In genomic region chr1:905071-905749, GRCh38 we compare ENCODE assay signal across 8 cellular contexts. TPM values are rescaled to one million over a fixed set of nuclear protein-coding genes. Genes with fewer than 3 reads are reported as not detected.
DNase-seq lines count a peak whose midpoint lies in the region; ATAC-seq and TF ChIP-seq lines count a peak whose summit lies in the region.

No MANE protein-coding gene starts in this region.

- peak in 1 of 3 donors; percentile 18 for DNase-seq in CD4-positive, CD25-positive, alpha-beta regulatory T cell
- peak; percentile 46 for DNase-seq in activated naive CD4-positive, alpha-beta T cell treated with anti-CD3 and anti-CD28 coated beads, Interleukin-2, amount 10 ng/mL, durations not matched to agents 7 days and 5 days
- DNase-seq in right cardiac atrium (peak; percentile 81 to 92 (median 92)), smooth muscle cell (lab: John Stamatoyannopoulos, UW; ENCODE audit: unreplicated experiment) (no peak), putamen (ENCODE audit: low spot score) (no peak), SW480 (ENCODE audit: low spot score) (no peak)

- peaks cover 3% of the 10 kb centered on the region for H3K27me3 ChIP-seq in CD4-positive, CD25-positive, alpha-beta regulatory T cell (ENCODE audit: control insufficient read depth, insufficient read depth, low read length)
- H3K27me3 ChIP-seq in right cardiac atrium (ENCODE audit: control insufficient read depth, insufficient read depth) (no peaks in the 10 kb centered on the region), smooth muscle cell (ENCODE audit: low read depth) (no peaks in the 10 kb centered on the region)

- no peaks in the 10 kb centered on the region for H3K9me3 ChIP-seq in CD4-positive, CD25-positive, alpha-beta regulatory T cell (ENCODE audit: control insufficient read depth in 2 of 2, low read length in 2 of 2)
- H3K9me3 ChIP-seq in right cardiac atrium (ENCODE audit: control insufficient read depth, low read length), result no peaks in the 10 kb centered on the region
- H3K9me3 ChIP-seq in smooth muscle cell (replicated peaks; ENCODE audit: low read depth), result no peaks in the 10 kb centered on the region

- no peaks in the 10 kb centered on the region for H3K36me3 Mint-ChIP-seq in CD4-positive, CD25-positive, alpha-beta regulatory T cell
- no peaks in the 10 kb centered on the region for H3K36me3 Mint-ChIP-seq in activated naive CD4-positive, alpha-beta T cell treated with anti-CD3 and anti-CD28 coated beads, Interleukin-2, amount 10 ng/mL, durations not matched to agents 7 days and 5 days

- peaks cover 10% of the 10 kb centered on the region for H3K4me1 ChIP-seq in CD4-positive, CD25-positive, alpha-beta regulatory T cell (ENCODE audit: control insufficient read depth, insufficient read depth, low read length, poor library complexity, severe bottlenecking)
- H3K4me1 ChIP-seq in right cardiac atrium (ENCODE audit: control insufficient read depth, insufficient read depth, low read length), result peaks cover 4% of the 10 kb centered on the region
- no peaks in the 10 kb centered on the region for H3K4me1 ChIP-seq in smooth muscle cell (ENCODE audit: low read depth)

- H2AFZ ChIP-seq in smooth muscle cell (ENCODE audit: low read depth), result peak overlapping the region; percentile 93

- no peak overlapping the region for H3K27ac Mint-ChIP-seq in CD4-positive, CD25-positive, alpha-beta regulatory T cell
- H3K27ac Mint-ChIP-seq in activated naive CD4-positive, alpha-beta T cell treated with anti-CD3 and anti-CD28 coated beads, Interleukin-2, amount 10 ng/mL, durations not matched to agents 7 days and 5 days, result no peak overlapping the region

- H3K27me3 Mint-ChIP-seq in CD4-positive, CD25-positive, alpha-beta regulatory T cell, result peaks cover 47% of the 10 kb centered on the region
- peaks cover 71% of the 10 kb centered on the region for H3K27me3 Mint-ChIP-seq in activated naive CD4-positive, alpha-beta T cell treated with anti-CD3 and anti-CD28 coated beads, Interleukin-2, amount 10 ng/mL, durations not matched to agents 7 days and 5 days

- H3K4me3 ChIP-seq in CD4-positive, CD25-positive, alpha-beta regulatory T cell (ENCODE audit: low read depth, low read length), result no peak overlapping the region
- H3K4me3 ChIP-seq in right cardiac atrium (ENCODE audit: low read length) (peak overlapping the region; percentile 21), smooth muscle cell (peak overlapping the region; percentile 57)

- peaks cover 8% of the 10 kb centered on the region for H3F3A ChIP-seq in smooth muscle cell (ENCODE audit: low read depth)

- TF ChIP-seq CTCF in smooth muscle cell (IDR thresholded peaks at IDR 0.05; ENCODE audit: borderline replicate concordance, insufficient read depth, poor library complexity, severe bottlenecking), result no peak

- CTCF ChIA-PET in activated naive CD4-positive, alpha-beta T cell treated with anti-CD3 and anti-CD28 coated beads, Interleukin-2, amount 10 ng/mL, durations not matched to agents 7 days and 5 days (lab: Charles Lee), result interaction anchor here (1.2 to 3.0 kb wide), 3 partner anchors 15 to 70 kb away, joined by 3 to 17 read pairs (median 5); no protein-coding TSS in a partner anchor

- peak overlapping the region; percentile 88 for H3K4me2 ChIP-seq in smooth muscle cell

- peaks cover 0 to 15% (median 1%) of the 10 kb centered on the region in 4 donors for H3K4me1 Mint-ChIP-seq in CD4-positive, CD25-positive, alpha-beta regulatory T cell
- peaks cover 12% of the 10 kb centered on the region for H3K4me1 Mint-ChIP-seq in activated naive CD4-positive, alpha-beta T cell treated with anti-CD3 and anti-CD28 coated beads, Interleukin-2, amount 10 ng/mL, durations not matched to agents 7 days and 5 days

- 12% methylated on average over 49 of the region's 49 CpGs for WGBS in right cardiac atrium
- 6% methylated on average over 41 of the region's 49 CpGs for WGBS in smooth muscle cell (ENCODE audit: low lambda C conversion rate)

- peak overlapping the region in 3 of 4 donors; percentile 52 to 73 (median 72) for H3K4me3 Mint-ChIP-seq in CD4-positive, CD25-positive, alpha-beta regulatory T cell
- H3K4me3 Mint-ChIP-seq in activated naive CD4-positive, alpha-beta T cell treated with anti-CD3 and anti-CD28 coated beads, Interleukin-2, amount 10 ng/mL, durations not matched to agents 7 days and 5 days, result peak overlapping the region; percentile 58

- H3K27ac ChIP-seq in CD4-positive, CD25-positive, alpha-beta regulatory T cell (ENCODE audit: insufficient read depth, low read length, poor library complexity, severe bottlenecking), result no peak overlapping the region
- no peak overlapping the region for H3K27ac ChIP-seq in right cardiac atrium (ENCODE audit: low read length)
- H3K27ac ChIP-seq in smooth muscle cell (ENCODE audit: low read depth), result no peak overlapping the region

- ATAC-seq in CD4-positive, CD25-positive, alpha-beta regulatory T cell (ENCODE audit: low read depth in 2 of 2), result peak in 1 of 2 donors; percentile 7
- peak; percentile 7 for ATAC-seq in HG02885 (IDR thresholded peaks at IDR 0.05; ENCODE audit: poor library complexity, unreplicated experiment)
- peak; percentile 61 to 63 for ATAC-seq in right cardiac atrium
- ATAC-seq in HG02852 (IDR thresholded peaks at IDR 0.05; ENCODE audit: unreplicated experiment), result no peak

- intact Hi-C loops in right cardiac atrium (cut with DNase I), result loop anchor here in 1 of 4 donors (10.0 kb wide), 1 partner anchor 50 kb away; the partner anchor contains the start of gene NOC2L

- H3K9me3 Mint-ChIP-seq in CD4-positive, CD25-positive, alpha-beta regulatory T cell, result peaks cover 0 to 4% (median 0%) of the 10 kb centered on the region in 7 donors
- peaks cover 1% of the 10 kb centered on the region for H3K9me3 Mint-ChIP-seq in activated naive CD4-positive, alpha-beta T cell treated with anti-CD3 and anti-CD28 coated beads, Interleukin-2, amount 10 ng/mL, durations not matched to agents 7 days and 5 days

- H3K36me3 ChIP-seq in CD4-positive, CD25-positive, alpha-beta regulatory T cell (ENCODE audit: control insufficient read depth, insufficient read depth, low read length), result no peaks in the 10 kb centered on the region
- H3K36me3 ChIP-seq in smooth muscle cell (ENCODE audit: low read depth), result no peaks in the 10 kb centered on the region

- H3K9ac ChIP-seq in smooth muscle cell (ENCODE audit: low read depth), result no peak overlapping the region

- no peaks in the 10 kb centered on the region for H4K20me1 ChIP-seq in smooth muscle cell (ENCODE audit: low read depth)

- H3K79me2 ChIP-seq in smooth muscle cell (ENCODE audit: low read depth), result no peaks in the 10 kb centered on the region

RNA-seq across cellular contexts. Expression of gene SAMD11, which starts 18.5 kb away (rescaled TPM):
- total RNA-seq in CD4-positive, CD25-positive, alpha-beta regulatory T cell, result not detected
- under 1 TPM in 2 of 4 donors, not detected in 2; 0.14 to 0.31 TPM for polyA plus RNA-seq in CD4-positive, CD25-positive, alpha-beta regulatory T cell
- total RNA-seq in right cardiac atrium, result 10 to 100 TPM in 3 of 4 donors, 1 to 10 TPM in 1; 6.9 to 27.2 (median 11.4) TPM
- polyA plus RNA-seq in right cardiac atrium, result 7.8 TPM
- 7.5 and 18.0 TPM in 2 replicates for total RNA-seq in smooth muscle cell
- 21.1 and 24.1 TPM in 2 replicates for polyA plus RNA-seq in smooth muscle cell

RNA-seq across cellular contexts. Expression of gene NOC2L, which starts 53.8 kb away (rescaled TPM):
- 54.0 TPM for total RNA-seq in CD4-positive, CD25-positive, alpha-beta regulatory T cell
- polyA plus RNA-seq in CD4-positive, CD25-positive, alpha-beta regulatory T cell, result 10 to 100 TPM; 36.8 to 56.6 (median 53.5) TPM
- 10 to 100 TPM; 43.6 to 48.6 (median 45.5) TPM for total RNA-seq in right cardiac atrium
- 44.3 TPM for polyA plus RNA-seq in right cardiac atrium
- 34.5 and 38.9 TPM in 2 replicates for total RNA-seq in smooth muscle cell
- polyA plus RNA-seq in smooth muscle cell, result 64.0 and 76.3 TPM in 2 replicates

RNA-seq across cellular contexts. Expression of gene KLHL17, which starts 55.2 kb away (rescaled TPM):
- total RNA-seq in CD4-positive, CD25-positive, alpha-beta regulatory T cell, result 28.4 TPM
- 1 to 10 TPM; 1.5 to 1.6 (median 1.6) TPM for polyA plus RNA-seq in CD4-positive, CD25-positive, alpha-beta regulatory T cell
- total RNA-seq in right cardiac atrium (1 to 10 TPM; 5.0 to 9.7 (median 6.6) TPM), smooth muscle cell (10.2 and 12.4 TPM in 2 replicates)
- polyA plus RNA-seq in right cardiac atrium (5.3 TPM), smooth muscle cell (29.9 and 32.7 TPM in 2 replicates)

Comparison
In these comparisons a context has a peak if more than half of its experiments do, and no peak if none do; other contexts are left out.
1. DNase-seq: peak in activated naive CD4-positive, alpha-beta T cell treated with anti-CD3 and anti-CD28 coated beads, Interleukin-2, amount 10 ng/mL, durations not matched to agents 7 days and 5 days (single experiment) and right cardiac atrium (3 of 3); none in smooth muscle cell (single experiment), putamen (single experiment) and SW480 (single experiment).